In genomic region chr5:100108883-100109282, GRCh38 we compare ENCODE assay signal across 6 cellular contexts.
"Had no signal": no experiment of that assay in that cellular context is flagged by ENCODE, and none has a peak within 500 bp of the region (broad histone marks: within the 10 kb centered on the region; RNA-seq: fewer than 3 reads in every experiment).

No MANE protein-coding gene starts in this region.

- H3K36me3 Mint-ChIP-seq: IgD-negative memory B cell had no signal

- H3K27ac Mint-ChIP-seq: IgD-negative memory B cell had no signal

- H3K27ac ChIP-seq: HL-60 had no signal

- H3K27me3 Mint-ChIP-seq: IgD-negative memory B cell had no signal

- H3K4me3 Mint-ChIP-seq: IgD-negative memory B cell had no signal

- H3K4me3 ChIP-seq: K562 had no signal

- H3K4me1 Mint-ChIP-seq: IgD-negative memory B cell had no signal

- DNase-seq: IMR-90, KG1 had no signal

- ATAC-seq: HepG2, K562 had no signal
